9 cellular contexts compared by ENCODE assay signal in the genomic region with DNA sequence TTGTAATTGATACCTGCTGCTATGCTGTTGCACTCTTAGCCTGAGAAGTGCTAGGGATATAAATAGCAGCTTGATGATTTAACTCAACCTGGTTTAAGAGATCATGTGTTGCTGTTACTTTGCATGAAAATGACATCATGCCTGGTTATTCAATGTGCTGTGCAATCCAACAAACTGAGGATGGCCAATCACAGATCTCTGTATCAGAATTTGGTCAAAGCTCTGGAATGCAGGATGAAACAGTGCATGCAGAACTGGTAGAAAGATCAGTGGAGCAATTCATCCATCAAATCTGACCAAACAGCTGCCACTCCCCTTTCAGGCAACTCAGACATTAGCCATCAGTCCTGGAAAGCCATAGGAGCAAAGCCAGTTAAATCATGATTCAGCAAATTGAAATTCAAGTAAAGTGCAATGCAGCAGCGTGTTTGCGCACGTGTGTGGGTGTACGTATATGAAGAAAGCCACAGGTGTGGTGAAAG.
DNase-seq lines count a peak whose midpoint lies in the region; ATAC-seq and TF ChIP-seq lines count a peak whose summit lies in the region.
"Had no signal": no experiment of that assay in that cellular context is flagged by ENCODE, and none has a peak within 500 bp of the region (broad histone marks: within the 10 kb centered on the region; RNA-seq: fewer than 3 reads in every experiment).

No MANE protein-coding gene starts in this region.

- TF ChIP-seq CTCF in retinal pigment epithelial cell (conservative IDR thresholded peaks at IDR 0.05; ENCODE audit: low read depth, low read length) (no peak), spleen (IDR thresholded peaks at IDR 0.05 in 8 of 11, conservative IDR thresholded peaks at IDR 0.05 in 3 of 11) (no peak)

- H3K9me3 ChIP-seq in spleen = no peaks in the 10 kb centered on the region

- peaks cover 6 to 32% (median 18%) of the 10 kb centered on the region in 6 donors for H3K4me1 ChIP-seq in spleen

- H3K4me3 ChIP-seq in retinal pigment epithelial cell (ENCODE audit: low read length) = no peak overlapping the region
- H3K4me3 ChIP-seq in spleen = no peak overlapping the region
- H3K4me3 ChIP-seq in H7 (ENCODE audit: insufficient read depth, low read depth, low read length) = no peak overlapping the region

- H3K27me3 ChIP-seq in spleen (replicated peaks in 1 of 7) (no peaks in the 10 kb centered on the region), H7 (ENCODE audit: control insufficient read depth, insufficient read depth, low read length) (no peaks in the 10 kb centered on the region)

- intact Hi-C loops in spleen (cut with DNase I; ENCODE audit: low total_unique reads) = no loop called here

- WGBS in spleen, 5 donors = 48 to 58% (median 53%) methylated on average over 4 of the region's 4 CpGs

- peak; percentile 46 for ATAC-seq in HG03520 (IDR thresholded peaks at IDR 0.05; ENCODE audit: unreplicated experiment)

- no peak for TF ChIP-seq POLR2A in spleen (IDR thresholded peaks at IDR 0.05)

- DNase-seq in NCI-H1417 (lab: John Stamatoyannopoulos, UW) (peak in 2 of 3 experiments; percentile 41 to 77), NCI-H1417 treated with DMSO at 0.1 percent for 48 hours (lab: John Stamatoyannopoulos, UW) (no peak), dedifferentiated amniotic fluid mesenchymal stem cell (ENCODE audit: extremely low spot score) (peak; percentile 60), retinal pigment epithelial cell (ENCODE audit: low read depth) (peak; percentile 90), spleen (no peak), COR-L47 (lab: John Stamatoyannopoulos, UW) (no peak), H7 (no peak)

- no peaks in the 10 kb centered on the region for H3K36me3 ChIP-seq in spleen
- H3K36me3 ChIP-seq in H7 (replicated peaks; ENCODE audit: control insufficient read depth, insufficient read depth, low read length) = no peaks in the 10 kb centered on the region

- no peak overlapping the region for H3K27ac ChIP-seq in spleen
- H3K27ac ChIP-seq: C4-2B had no signal

Comparison
In these comparisons a context has a peak if more than half of its experiments do, and no peak if none do; other contexts are left out.
1. DNase-seq: peak in NCI-H1417 (2 of 3), dedifferentiated amniotic fluid mesenchymal stem cell (single experiment) and retinal pigment epithelial cell (single experiment); none in NCI-H1417 treated with DMSO at 0.1 percent for 48 hours (single experiment), spleen (single experiment), COR-L47 (single experiment) and H7 (single experiment).